ENCODE assay signal across 1 cellular context in the genomic region with DNA sequence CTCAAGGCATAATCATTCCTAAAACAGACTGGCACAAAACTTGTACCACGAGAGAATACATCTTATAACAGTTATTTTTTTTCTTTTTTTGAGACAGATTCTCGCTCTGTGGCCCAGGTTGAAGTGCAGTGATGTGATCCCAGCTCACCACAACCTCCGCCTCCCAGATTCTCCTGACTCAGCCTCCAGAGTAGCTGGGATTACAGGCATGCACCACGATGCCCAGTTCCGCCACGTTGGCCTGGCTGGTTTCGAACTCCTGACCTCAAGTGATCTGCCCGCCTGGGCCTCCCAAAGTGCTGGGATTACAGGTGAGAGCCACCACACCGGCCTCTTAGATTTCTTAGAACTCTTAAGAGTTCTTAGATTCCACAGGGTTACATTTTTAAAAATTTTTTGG.
TF ChIP-seq lines count a peak whose summit lies in the region.

No MANE protein-coding gene starts in this region.

TF ChIP-seq in SK-N-SH treated with all-trans-retinoic acid at 6 μM for 48 hours, 23 proteins besides CTCF, POLR2A, EP300 and RAD21 (continued from another document):
- TF ChIP-seq BACH2 (CRISPR knock-in tag; IDR thresholded peaks at IDR 0.05; ENCODE audit: borderline replicate concordance) (no peak), TOX (CRISPR knock-in tag; IDR thresholded peaks at IDR 0.05; ENCODE audit: borderline replicate concordance) (no peak), SNAI2 (CRISPR knock-in tag; IDR thresholded peaks at IDR 0.05) (no peak), TCF4 (CRISPR knock-in tag; IDR thresholded peaks at IDR 0.05; ENCODE audit: borderline replicate concordance) (no peak), ZFP3 (CRISPR knock-in tag; IDR thresholded peaks at IDR 0.05) (no peak), ESRRG (CRISPR knock-in tag; IDR thresholded peaks at IDR 0.05) (no peak), ISL1 (CRISPR knock-in tag; IDR thresholded peaks at IDR 0.05) (no peak)
- TF ChIP-seq, protein P1, sequence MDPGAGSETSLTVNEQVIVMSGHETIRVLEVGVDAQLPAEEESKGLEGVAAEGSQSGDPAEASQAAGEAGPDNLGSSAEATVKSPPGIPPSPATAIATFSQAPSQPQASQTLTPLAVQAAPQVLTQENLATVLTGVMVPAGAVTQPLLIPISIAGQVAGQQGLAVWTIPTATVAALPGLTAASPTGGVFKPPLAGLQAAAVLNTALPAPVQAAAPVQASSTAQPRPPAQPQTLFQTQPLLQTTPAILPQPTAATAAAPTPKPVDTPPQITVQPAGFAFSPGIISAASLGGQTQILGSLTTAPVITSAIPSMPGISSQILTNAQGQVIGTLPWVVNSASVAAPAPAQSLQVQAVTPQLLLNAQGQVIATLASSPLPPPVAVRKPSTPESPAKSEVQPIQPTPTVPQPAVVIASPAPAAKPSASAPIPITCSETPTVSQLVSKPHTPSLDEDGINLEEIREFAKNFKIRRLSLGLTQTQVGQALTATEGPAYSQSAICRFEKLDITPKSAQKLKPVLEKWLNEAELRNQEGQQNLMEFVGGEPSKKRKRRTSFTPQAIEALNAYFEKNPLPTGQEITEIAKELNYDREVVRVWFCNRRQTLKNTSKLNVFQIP (CRISPR knock-in tag; IDR thresholded peaks at IDR 0.05; ENCODE audit: borderline replicate concordance, low read depth), result no peak
- TF ChIP-seq, protein P2, sequence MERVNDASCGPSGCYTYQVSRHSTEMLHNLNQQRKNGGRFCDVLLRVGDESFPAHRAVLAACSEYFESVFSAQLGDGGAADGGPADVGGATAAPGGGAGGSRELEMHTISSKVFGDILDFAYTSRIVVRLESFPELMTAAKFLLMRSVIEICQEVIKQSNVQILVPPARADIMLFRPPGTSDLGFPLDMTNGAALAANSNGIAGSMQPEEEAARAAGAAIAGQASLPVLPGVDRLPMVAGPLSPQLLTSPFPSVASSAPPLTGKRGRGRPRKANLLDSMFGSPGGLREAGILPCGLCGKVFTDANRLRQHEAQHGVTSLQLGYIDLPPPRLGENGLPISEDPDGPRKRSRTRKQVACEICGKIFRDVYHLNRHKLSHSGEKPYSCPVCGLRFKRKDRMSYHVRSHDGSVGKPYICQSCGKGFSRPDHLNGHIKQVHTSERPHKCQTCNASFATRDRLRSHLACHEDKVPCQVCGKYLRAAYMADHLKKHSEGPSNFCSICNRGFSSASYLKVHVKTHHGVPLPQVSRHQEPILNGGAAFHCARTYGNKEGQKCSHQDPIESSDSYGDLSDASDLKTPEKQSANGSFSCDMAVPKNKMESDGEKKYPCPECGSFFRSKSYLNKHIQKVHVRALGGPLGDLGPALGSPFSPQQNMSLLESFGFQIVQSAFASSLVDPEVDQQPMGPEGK (CRISPR knock-in tag; IDR thresholded peaks at IDR 0.05; ENCODE audit: borderline replicate concordance), result no peak
